ENCODE assay signal across 14 cellular contexts in the genomic region with DNA sequence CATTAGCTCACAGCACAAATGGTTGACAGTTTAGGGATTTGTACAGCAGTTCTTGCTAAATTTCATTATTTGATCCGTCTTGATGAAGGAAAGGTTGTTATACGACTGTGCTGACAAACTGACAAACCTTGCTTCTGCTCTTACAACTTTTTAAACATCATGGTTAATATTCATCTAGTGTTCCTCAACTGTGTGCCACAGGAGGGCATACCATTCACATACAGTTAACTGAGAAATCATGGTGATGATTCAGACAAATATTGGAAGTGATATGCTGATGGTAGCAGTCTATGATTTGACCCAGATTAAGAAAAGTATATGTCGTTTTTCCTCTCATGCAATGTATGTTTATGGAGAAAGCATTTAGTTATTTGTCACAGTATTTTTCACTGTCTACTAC.
A peak's percentile ranks its signal among the peaks of the same experiment; 100 is the strongest.
DNase-seq lines count a peak whose midpoint lies in the region; FAIRE-seq and TF ChIP-seq lines count a peak whose summit lies in the region.
"Had no signal": no experiment of that assay in that cellular context is flagged by ENCODE, and none has a peak within 500 bp of the region (broad histone marks: within the 10 kb centered on the region; RNA-seq: fewer than 3 reads in every experiment).

No MANE protein-coding gene starts in this region.

- H4K8ac ChIP-seq in H9 (replicated peaks; ENCODE audit: insufficient read length, low read depth, low read length), result no peak overlapping the region

- no peak overlapping the region for H2AFZ ChIP-seq in H9 (ENCODE audit: low read length)

- no peak overlapping the region for H3K4me2 ChIP-seq in H9 (ENCODE audit: insufficient read depth, insufficient read length, low read length)

- DNase-seq in A172 (ENCODE audit: low spot score) (peak; percentile 22), H54 (ENCODE audit: insufficient read length, low spot score) (no peak), RCC 7860 (ENCODE audit: low spot score) (peak; percentile 22), epithelial cell of proximal tubule (ENCODE audit: low read depth) (peak; percentile 37), H9 (no peak), C1 segment of cervical spinal cord (lab: John Stamatoyannopoulos, UW) (no peak), GM13976 (ENCODE audit: low spot score) (no peak)
- no peak for DNase-seq in activated CD4-positive, CD25-positive, alpha-beta regulatory T cell treated with anti-CD3 and anti-CD28 coated beads, Interleukin-2, amount 50 U/mL, for 72 hours
- DNase-seq: activated CD8-positive, alpha-beta memory T cell treated with anti-CD3 and anti-CD28 coated beads, Interleukin-2, amount 50 U/mL, for 4 hours; CD8-positive, alpha-beta T cell; central memory CD4-positive, alpha-beta T cell; NCI-H1105 treated with DMSO at 0.1 percent for 48 hours had no signal

- WGBS in H9 (ENCODE audit: extremely low coverage, insufficient read length, low lambda C conversion rate), result no CpG with 5 or more reads among the region's 3 CpGs

- no peak overlapping the region for H2BK120ac ChIP-seq in H9 (ENCODE audit: low read depth, low read length, poor library complexity, severe bottlenecking)

- H3K23ac ChIP-seq in H9 (ENCODE audit: insufficient read length, low read depth, low read length), result no peak overlapping the region

- no peaks in the 10 kb centered on the region for H4K20me1 ChIP-seq in H9 (ENCODE audit: control insufficient read depth, insufficient read depth, insufficient read length)

- in situ Hi-C loops in GM13976 (cut with MboI; ENCODE audit: low sequenced_read_pairs, unreplicated experiment), result no loop called here

- no peaks in the 10 kb centered on the region for H3K79me2 ChIP-seq in H9 (ENCODE audit: insufficient read depth, low read length)

- H3K36me3 Mint-ChIP-seq in H9 (ENCODE audit: insufficient read depth in 1 of 3, low read depth in 3 of 3), result no peaks in the 10 kb centered on the region; a peak in 1 of 7 replicates
- H3K36me3 Mint-ChIP-seq: CD8-positive, alpha-beta T cell; memory B cell had no signal

- H4K91ac ChIP-seq in H9 (ENCODE audit: insufficient read length, low read depth, low read length), result no peak overlapping the region

- H3T11ph ChIP-seq in H9 (ENCODE audit: low read length), result no peak overlapping the region

- H3K4me1 ChIP-seq in H9 (ENCODE audit: insufficient read depth, low read length), result no peaks in the 10 kb centered on the region

- H4K5ac ChIP-seq in H9 (ENCODE audit: insufficient read length, low read depth, low read length), result no peak overlapping the region

- no peak overlapping the region for H2BK5ac ChIP-seq in H9 (ENCODE audit: insufficient read length, low read length)

- no peak overlapping the region for H3K27ac Mint-ChIP-seq in H9
- H3K27ac Mint-ChIP-seq: CD8-positive, alpha-beta T cell; memory B cell; T-helper 1 cell treated with Interleukin-12 subunit alpha and Interleukin-12 subunit beta and Interleukin-4 antibody, amounts not matched to agents 30 μg/mL and 1 μg/mL, for 36 hours had no signal

- H3K4me3 Mint-ChIP-seq in H9, result no peak overlapping the region
- H3K4me3 Mint-ChIP-seq: CD8-positive, alpha-beta T cell; memory B cell; T-helper 1 cell treated with Interleukin-12 subunit alpha and Interleukin-12 subunit beta and Interleukin-4 antibody, amounts not matched to agents 30 μg/mL and 1 μg/mL, for 36 hours had no signal

- H3K56ac ChIP-seq in H9 (ENCODE audit: insufficient read length, low read depth, low read length), result no peak overlapping the region

- no peak overlapping the region for H2BK15ac ChIP-seq in H9 (ENCODE audit: low read depth, low read length)

- H3K9ac ChIP-seq in H9 (ENCODE audit: extremely low read depth, insufficient read length, low read length), result no peak overlapping the region

- H2BK20ac ChIP-seq in H9 (ENCODE audit: low read depth, low read length, poor library complexity, severe bottlenecking), result no peak overlapping the region

- no peak overlapping the region for H2AK5ac ChIP-seq in H9 (ENCODE audit: insufficient read length, low read length)

- no peak for TF ChIP-seq POLR2A in H54 (IDR thresholded peaks at IDR 0.05; ENCODE audit: low read depth, low read length)

- no peaks in the 10 kb centered on the region for H3K79me1 ChIP-seq in H9 (ENCODE audit: insufficient read depth, low read depth, low read length, poor library complexity, severe bottlenecking)

- peak overlapping the region; percentile 28 for H3K4me3 ChIP-seq in epithelial cell of proximal tubule (ENCODE audit: low read depth, low read length)

- H3K14ac ChIP-seq in H9 (ENCODE audit: insufficient read depth, low read length), result no peak overlapping the region

- peak; percentile 92 for FAIRE-seq in H54 (lab: Jason Lieb, UNC)
- peak; percentile 80 for FAIRE-seq in RCC 7860 (lab: Jason Lieb, UNC)

- no peak overlapping the region for H3K18ac ChIP-seq in H9 (ENCODE audit: insufficient read length, low read depth, low read length)

- H3K27me3 Mint-ChIP-seq in H9 (ENCODE audit: low read depth), result no peaks in the 10 kb centered on the region
- H3K27me3 Mint-ChIP-seq: memory B cell had no signal

- no peak overlapping the region for H3K4ac ChIP-seq in H9 (ENCODE audit: low read depth, low read length)

- no peaks in the 10 kb centered on the region for H3K4me1 Mint-ChIP-seq in H9
- H3K4me1 Mint-ChIP-seq: memory B cell had no signal

- no peak overlapping the region for H3K27ac ChIP-seq in H9 (ENCODE audit: insufficient read length, low read depth, low read length)

- H2BK12ac ChIP-seq in H9 (ENCODE audit: insufficient read length, low read depth, low read length), result no peak overlapping the region

- H3K9me3 ChIP-seq in H9 (ENCODE audit: control insufficient read depth, low read depth, low read length), result no peaks in the 10 kb centered on the region

- TF ChIP-seq CTCF in epithelial cell of proximal tubule (conservative IDR thresholded peaks at IDR 0.05; ENCODE audit: low read depth, low read length) (peak; percentile 57), H9 (conservative IDR thresholded peaks at IDR 0.05) (no peak), GM13976 (IDR thresholded peaks at IDR 0.05; ENCODE audit: borderline replicate concordance, control extremely low read depth, extremely low read depth, insufficient read depth, missing control alignments) (no peak)

- H3K9me3 Mint-ChIP-seq in H9, result 0 out of 5 replicates have a peak, but pooled peaks cover 0 to 5% of the 10 kb centered on the region in 2 experiments
- H3K9me3 Mint-ChIP-seq: T-helper 1 cell treated with Interleukin-12 subunit alpha and Interleukin-12 subunit beta and Interleukin-4 antibody, amounts not matched to agents 30 μg/mL and 1 μg/mL, for 36 hours had no signal

- H3K23me2 ChIP-seq in H9 (ENCODE audit: insufficient read length, low read depth, low read length, poor library complexity, severe bottlenecking), result no peaks in the 10 kb centered on the region

- no peaks in the 10 kb centered on the region for H3K27me3 ChIP-seq in H9 (ENCODE audit: insufficient read depth, low read length)

Comparison
In these comparisons a context has a peak if more than half of its experiments do, and no peak if none do; other contexts are left out.
1. DNase-seq: peak in A172 (single experiment), RCC 7860 (single experiment) and epithelial cell of proximal tubule (single experiment); none in H54 (single experiment), H9 (single experiment), activated CD4-positive, CD25-positive, alpha-beta regulatory T cell treated with anti-CD3 and anti-CD28 coated beads, Interleukin-2, amount 50 U/mL, for 72 hours (single experiment), C1 segment of cervical spinal cord (0 of 14) and GM13976 (single experiment).